ENCODE assay signal across 19 cellular contexts in genomic region chr9:134346151-134346550, GRCh38. TPM values are rescaled to one million over a fixed set of nuclear protein-coding genes. Genes with fewer than 3 reads are reported as not detected.
DNase-seq lines count a peak whose midpoint lies in the region; ATAC-seq lines count a peak whose summit lies in the region.
"Had no signal": no experiment of that assay in that cellular context is flagged by ENCODE, and none has a peak within 500 bp of the region (broad histone marks: within the 10 kb centered on the region; RNA-seq: fewer than 3 reads in every experiment).

No MANE protein-coding gene starts in this region.

- H2AK5ac ChIP-seq in trophoblast cell (ENCODE audit: low read length) = no peak overlapping the region

- H3K18ac ChIP-seq in trophoblast cell (ENCODE audit: low read length) = no peak overlapping the region

- H3K9me3 ChIP-seq in MG63 (no peaks in the 10 kb centered on the region), trophoblast cell (ENCODE audit: insufficient read depth, low read depth, low read length) (peaks cover 4% of the 10 kb centered on the region)
- H3K9me3 ChIP-seq: HAP-1, heart left ventricle, right lobe of liver, tibial artery had no signal

- no peak overlapping the region for H2BK120ac ChIP-seq in trophoblast cell (ENCODE audit: insufficient read depth, low read length, poor library complexity)

- no peak overlapping the region for H3K4me2 ChIP-seq in trophoblast cell (ENCODE audit: low read length)

- no peaks in the 10 kb centered on the region for H3K27me3 ChIP-seq in MG63
- no peaks in the 10 kb centered on the region for H3K27me3 ChIP-seq in trophoblast cell (ENCODE audit: insufficient read depth, low read length)
- H3K27me3 ChIP-seq: heart left ventricle, right lobe of liver, tibial artery had no signal

- no CpG with 5 or more reads among the region's 14 CpGs for WGBS in trophoblast cell (ENCODE audit: extremely low coverage, insufficient coverage, insufficient read length)

- H4K8ac ChIP-seq in trophoblast cell (ENCODE audit: low read depth, low read length) = no peak overlapping the region

- H3K79me2 ChIP-seq in trophoblast cell (ENCODE audit: control insufficient read depth, insufficient read depth, low read length, poor library complexity) = peaks cover 34% of the 10 kb centered on the region

- H2AFZ ChIP-seq in trophoblast cell (ENCODE audit: insufficient read depth, low read length, poor library complexity) = no peak overlapping the region

- H2BK12ac ChIP-seq in trophoblast cell (ENCODE audit: low read length) = no peak overlapping the region

- DNase-seq in CD1c-positive myeloid dendritic cell (ENCODE audit: extremely low spot score) = peak; percentile 24
- peak; percentile 52 for DNase-seq in MG63
- peak; percentile 78 for DNase-seq in epidermal melanocyte (ENCODE audit: insufficient read length, low spot score)
- DNase-seq in trophoblast cell = no peak
- DNase-seq in stimulated activated CD4-positive, alpha-beta T cell treated with anti-CD3 and anti-CD28 coated beads, Interleukin-1b, Interleukin-23, amount 100 ng/mL, for 48 hours = no peak
- DNase-seq in stimulated activated CD4-positive, alpha-beta T cell treated with anti-CD3 and anti-CD28 coated beads, Interleukin-15, amount 100 ng/mL, for 24 hours = no peak
- DNase-seq: activated gamma-delta T cell treated with Interleukin-2 at 50 U/mL for 16 hours; amniotic stem cell; heart left ventricle; MV-4-11; NCI-H1930; right lobe of liver; stimulated activated naive CD4-positive, alpha-beta T cell treated with Interleukin-2 at 50 U/mL for 16 hours; SW 1271; tibial artery had no signal

- no peak overlapping the region for H3K27ac ChIP-seq in trophoblast cell (ENCODE audit: low read depth, low read length)
- H3K27ac ChIP-seq: right lobe of liver, tibial artery had no signal

- H3K4me3 ChIP-seq in MG63 (no peak overlapping the region), trophoblast cell (ENCODE audit: low read depth, low read length) (no peak overlapping the region)
- H3K4me3 ChIP-seq: HAP-1, heart left ventricle, right lobe of liver, tibial artery had no signal

- no peak for ATAC-seq in HG03432 (IDR thresholded peaks at IDR 0.05; ENCODE audit: unreplicated experiment)
- no peak for ATAC-seq in GM19395 (IDR thresholded peaks at IDR 0.05; ENCODE audit: unreplicated experiment)
- ATAC-seq: heart left ventricle, Right ventricle myocardium inferior had no signal

- no peaks in the 10 kb centered on the region for H3K36me3 ChIP-seq in MG63
- H3K36me3 ChIP-seq in trophoblast cell (ENCODE audit: control insufficient read depth in 1 of 2, insufficient read depth in 2 of 2, low read length in 2 of 2) = no peaks in the 10 kb centered on the region
- H3K36me3 ChIP-seq: HAP-1, heart left ventricle, right lobe of liver, tibial artery had no signal

- no peak overlapping the region for H2BK5ac ChIP-seq in trophoblast cell (ENCODE audit: low read depth, low read length, poor library complexity)

- no peaks in the 10 kb centered on the region for H3K79me1 ChIP-seq in trophoblast cell (ENCODE audit: low read length)

- H4K91ac ChIP-seq in trophoblast cell (ENCODE audit: low read depth, low read length) = no peak overlapping the region

- H3K9ac ChIP-seq in trophoblast cell (ENCODE audit: low read length) = no peak overlapping the region

- H3K4ac ChIP-seq in trophoblast cell (ENCODE audit: low read depth, low read length) = peak overlapping the region; percentile 42

- no peak overlapping the region for H3K14ac ChIP-seq in trophoblast cell (ENCODE audit: low read length)

- H3K4me1 ChIP-seq in trophoblast cell (ENCODE audit: control insufficient read depth in 1 of 2, insufficient read depth in 2 of 2, low read length in 2 of 2) = peaks cover 3% of the 10 kb centered on the region in 2 experiments
- H3K4me1 ChIP-seq: HAP-1 had no signal

- no peak overlapping the region for H4K12ac ChIP-seq in trophoblast cell (ENCODE audit: low read depth, low read length)

- no peak overlapping the region for H3K23ac ChIP-seq in trophoblast cell (ENCODE audit: low read length)

RNA-seq across cellular contexts. Expression of gene RXRA, which starts 19.9 kb away (rescaled TPM):
- total RNA-seq in MG63 (2014; rRNA removed; shearing (Covaris generic); ENCODE audit: low replicate concordance) = 18.2 and 40.5 TPM in 2 replicates
- polyA plus RNA-seq in trophoblast cell (2013) = 31.7 and 33.2 TPM in 2 replicates

Comparison
In these comparisons a context has a peak if more than half of its experiments do, and no peak if none do; other contexts are left out.
1. DNase-seq: peak in CD1c-positive myeloid dendritic cell (single experiment), MG63 (single experiment) and epidermal melanocyte (single experiment); none in trophoblast cell (0 of 2), stimulated activated CD4-positive, alpha-beta T cell treated with anti-CD3 and anti-CD28 coated beads, Interleukin-1b, Interleukin-23, amount 100 ng/mL, for 48 hours (single experiment) and stimulated activated CD4-positive, alpha-beta T cell treated with anti-CD3 and anti-CD28 coated beads, Interleukin-15, amount 100 ng/mL, for 24 hours (single experiment).